In genomic region chr9:93949694-93950449, GRCh38 we compare ENCODE assay signal across 13 cellular contexts. TPM values are rescaled to one million over a fixed set of nuclear protein-coding genes. Genes with fewer than 3 reads are reported as not detected.
DNase-seq lines count a peak whose midpoint lies in the region; ATAC-seq, FAIRE-seq and TF ChIP-seq lines count a peak whose summit lies in the region.
"Had no signal": no experiment of that assay in that cellular context is flagged by ENCODE, and none has a peak within 500 bp of the region (broad histone marks: within the 10 kb centered on the region; RNA-seq: fewer than 3 reads in every experiment).

No MANE protein-coding gene starts in this region.

- peaks cover 98% of the 10 kb centered on the region for H3K27me3 ChIP-seq in iPS-15b (ENCODE audit: control insufficient read depth, insufficient read depth, low read length)

- no peak overlapping the region for H3K9ac ChIP-seq in iPS-15b (ENCODE audit: low read depth, low read length)

- no peak for DNase-seq in natural killer cell
- no peak for DNase-seq in natural killer cell treated with Interleukin-12 subunit alpha and Interleukin-12 subunit beta and Interleukin-15 and Interleukin-18, amount 100 ng/mL, for 72 hours (ENCODE audit: low spot score)
- DNase-seq in SW480 (ENCODE audit: low spot score): peak; percentile 42
- peak; percentile 76 for DNase-seq in urothelium cell line (ENCODE audit: low spot score)
- no peak for DNase-seq in retina
- DNase-seq in NCI-H2081 (lab: John Stamatoyannopoulos, UW): no peak
- DNase-seq: GDM1; NCI-H2107; stimulated activated CD8-positive, alpha-beta memory T cell treated with anti-CD3 and anti-CD28 coated beads, Interleukin-4, amount 100 ng/mL, for 48 hours had no signal

- H3K27me3 Mint-ChIP-seq in natural killer cell (ENCODE audit: low read depth in 2 of 2): peaks cover 56 to 67% of the 10 kb centered on the region in 2 donors
- peaks cover 63 to 67% of the 10 kb centered on the region in 2 donors for H3K27me3 Mint-ChIP-seq in natural killer cell treated with Interleukin-12 subunit alpha and Interleukin-12 subunit beta and Interleukin-15 and Interleukin-18, amount 100 ng/mL, for 72 hours

- peaks cover 17% of the 10 kb centered on the region for H3K4me1 ChIP-seq in iPS-15b (ENCODE audit: control insufficient read depth, insufficient read depth, low read length)

- peak overlapping the region; percentile 47 for H3K4me3 Mint-ChIP-seq in natural killer cell
- no peak overlapping the region for H3K4me3 Mint-ChIP-seq in natural killer cell treated with Interleukin-12 subunit alpha and Interleukin-12 subunit beta and Interleukin-15 and Interleukin-18, amount 100 ng/mL, for 72 hours

- H3K4me3 ChIP-seq in iPS-15b (ENCODE audit: low read depth, low read length): peak overlapping the region; percentile 33

- H3K36me3 ChIP-seq in iPS-15b (ENCODE audit: control insufficient read depth, insufficient read depth, low read length): no peaks in the 10 kb centered on the region
- H3K36me3 ChIP-seq: esophagus muscularis mucosa had no signal

- intact Hi-C loops in natural killer cell (cut with micrococcal nuclease): no loop called here

- H3K9me3 Mint-ChIP-seq in natural killer cell: no peaks in the 10 kb centered on the region
- no peaks in the 10 kb centered on the region for H3K9me3 Mint-ChIP-seq in natural killer cell treated with Interleukin-12 subunit alpha and Interleukin-12 subunit beta and Interleukin-15 and Interleukin-18, amount 100 ng/mL, for 72 hours

- no peak overlapping the region for H3K27ac Mint-ChIP-seq in natural killer cell
- no peak overlapping the region for H3K27ac Mint-ChIP-seq in natural killer cell treated with Interleukin-12 subunit alpha and Interleukin-12 subunit beta and Interleukin-15 and Interleukin-18, amount 100 ng/mL, for 72 hours

- FAIRE-seq in urothelium cell line (lab: Jason Lieb, UNC): peak; percentile 42

- no peaks in the 10 kb centered on the region for H3K9me3 ChIP-seq in iPS-15b (ENCODE audit: control insufficient read depth, insufficient read depth, low read length)

- H3K4me1 Mint-ChIP-seq in natural killer cell: peaks cover 19 to 46% of the 10 kb centered on the region in 2 donors
- peaks cover 6 to 28% of the 10 kb centered on the region in 2 donors for H3K4me1 Mint-ChIP-seq in natural killer cell treated with Interleukin-12 subunit alpha and Interleukin-12 subunit beta and Interleukin-15 and Interleukin-18, amount 100 ng/mL, for 72 hours (ENCODE audit: low read depth in 2 of 2)

- no peaks in the 10 kb centered on the region for H3K36me3 Mint-ChIP-seq in natural killer cell
- peaks cover 9% of the 10 kb centered on the region for H3K36me3 Mint-ChIP-seq in natural killer cell treated with Interleukin-12 subunit alpha and Interleukin-12 subunit beta and Interleukin-15 and Interleukin-18, amount 100 ng/mL, for 72 hours

- no peak for TF ChIP-seq CTCF in natural killer cell (IDR thresholded peaks at IDR 0.05)

- ATAC-seq in natural killer cell: no peak
- no peak for ATAC-seq in natural killer cell treated with Interleukin-12 subunit alpha and Interleukin-12 subunit beta and Interleukin-15 and Interleukin-18, amount 100 ng/mL, for 72 hours
- no peak for ATAC-seq in GM21515 (IDR thresholded peaks at IDR 0.05; ENCODE audit: unreplicated experiment)

RNA-seq across cellular contexts. Expression of gene BARX1, which starts 5.3 kb away (rescaled TPM):
- not detected for total RNA-seq in natural killer cell
- under 1 TPM in 1 of 2 donors, not detected in 1; 0.29 TPM for total RNA-seq in natural killer cell treated with Interleukin-12 subunit alpha and Interleukin-12 subunit beta and Interleukin-15 and Interleukin-18, amount 100 ng/mL, for 72 hours
- total RNA-seq: kidney epithelial cell had no signal

Comparison
In these comparisons a context has a peak if more than half of its experiments do, and no peak if none do; other contexts are left out.
1. DNase-seq: peak in SW480 (single experiment) and urothelium cell line (single experiment); none in natural killer cell (single experiment), natural killer cell treated with Interleukin-12 subunit alpha and Interleukin-12 subunit beta and Interleukin-15 and Interleukin-18, amount 100 ng/mL, for 72 hours (single experiment), retina (single experiment) and NCI-H2081 (0 of 2).